Comparison of ENCODE assay signal across 8 cellular contexts in genomic region chr5:109689740-109690455, GRCh38. TPM values are rescaled to one million over a fixed set of nuclear protein-coding genes. Genes with fewer than 3 reads are reported as not detected.
DNase-seq lines count a peak whose midpoint lies in the region; ATAC-seq and TF ChIP-seq lines count a peak whose summit lies in the region.

MAN2A1 (plus strand) TSS chr5:109689927; CDS start chr5:109690418, 491 bp downstream.

- H3K4me1 ChIP-seq in SK-N-SH (ENCODE audit: control insufficient read depth in 1 of 2, insufficient read depth in 2 of 2, low read depth in 1 of 2, low read length in 1 of 2) (peaks cover 2 to 33% of the 10 kb centered on the region in 2 experiments; a peak in 3 of 4 replicates), parathyroid adenoma (peaks cover 2% of the 10 kb centered on the region), transverse colon (peaks cover 22 to 48% (median 30%) of the 10 kb centered on the region in 4 donors)

- no peaks in the 10 kb centered on the region for H3K36me3 Mint-ChIP-seq in activated naive CD8-positive, alpha-beta T cell
- no peaks in the 10 kb centered on the region for H3K36me3 Mint-ChIP-seq in glutamatergic neuron (ENCODE audit: unreplicated experiment)

- TF ChIP-seq CTCF in SK-N-SH (IDR thresholded peaks at IDR 0.05) (peak; percentile 22; the same call in 1 of the 2 replicates), glutamatergic neuron (IDR thresholded peaks at IDR 0.05; ENCODE audit: partially characterized antibody, unreplicated experiment) (no peak), parathyroid adenoma (IDR thresholded peaks at IDR 0.05) (no peak), transverse colon (IDR thresholded peaks at IDR 0.05) (peak in 1 of 5 experiments; percentile 5)

- H3K36me3 ChIP-seq in SK-N-SH (replicated peaks in 1 of 2; ENCODE audit: control insufficient read depth in 1 of 2, insufficient read depth in 2 of 2, low read length in 1 of 2) (no peaks in the 10 kb centered on the region), parathyroid adenoma (ENCODE audit: control insufficient read depth, insufficient read depth, low read length) (no peaks in the 10 kb centered on the region), transverse colon (no peaks in the 10 kb centered on the region)

- ATAC-seq in GM21717 (IDR thresholded peaks at IDR 0.05; ENCODE audit: unreplicated experiment): peak; percentile 63

- H3K27ac ChIP-seq in SK-N-SH (ENCODE audit: low read depth in 2 of 2, low read length in 1 of 2) (peak within 1 kb of the TSS; percentile 89 to 95), parathyroid adenoma (peak within 1 kb of the TSS; percentile 83), transverse colon (peak within 1 kb of the TSS; percentile 96 to 100 (median 99))

- 0% methylated on average over 14 of the region's 78 CpGs for WGBS in SK-N-SH (ENCODE audit: low lambda C conversion rate)
- 0% methylated on average over 34 of the region's 78 CpGs; no CpG with 5 or more reads in 1 of the 2 donors for WGBS in transverse colon (ENCODE audit: low coverage in 1 of 2), 2 donors

- H3K27me3 Mint-ChIP-seq in activated naive CD8-positive, alpha-beta T cell: no peaks in the 10 kb centered on the region
- peaks cover 8% of the 10 kb centered on the region for H3K27me3 Mint-ChIP-seq in glutamatergic neuron (ENCODE audit: unreplicated experiment)

- peaks cover 29% of the 10 kb centered on the region for H4K20me1 ChIP-seq in SK-N-SH (ENCODE audit: insufficient read depth)

- H3K4me2 ChIP-seq in SK-N-SH: peak within 1 kb of the TSS; percentile 90
- H3K4me2 ChIP-seq in parathyroid adenoma (ENCODE audit: low read length): peak within 1 kb of the TSS; percentile 80

- peaks cover 13% of the 10 kb centered on the region for H3F3A ChIP-seq in SK-N-SH (replicated peaks; ENCODE audit: insufficient read depth)

- peak in 1 of 2 experiments; percentile 39; a peak in 2 of 4 replicates for TF ChIP-seq EP300 in SK-N-SH (IDR thresholded peaks at IDR 0.05; ENCODE audit: borderline replicate concordance in 1 of 2, low read depth in 1 of 2, low read length in 1 of 2)
- TF ChIP-seq EP300 in transverse colon (IDR thresholded peaks at IDR 0.05; ENCODE audit: low read depth): no peak

- H3K9me3 ChIP-seq in SK-N-SH: no peaks in the 10 kb centered on the region
- no peaks in the 10 kb centered on the region for H3K9me3 ChIP-seq in parathyroid adenoma (ENCODE audit: control insufficient read depth, low read length)
- H3K9me3 ChIP-seq in transverse colon: no peaks in the 10 kb centered on the region

- H3K4me1 Mint-ChIP-seq in activated naive CD8-positive, alpha-beta T cell (ENCODE audit: low read depth): peaks cover 40% of the 10 kb centered on the region
- H3K4me1 Mint-ChIP-seq in glutamatergic neuron (ENCODE audit: low read depth, unreplicated experiment): peaks cover 32% of the 10 kb centered on the region

- H3K9ac ChIP-seq in SK-N-SH: peak within 1 kb of the TSS; percentile 86
- H3K9ac ChIP-seq in parathyroid adenoma: peak within 1 kb of the TSS; percentile 38

- no peaks in the 10 kb centered on the region for H3K9me2 ChIP-seq in SK-N-SH

- H3K27ac Mint-ChIP-seq in activated naive CD8-positive, alpha-beta T cell: peak within 1 kb of the TSS; percentile 92
- H3K27ac Mint-ChIP-seq in glutamatergic neuron (ENCODE audit: unreplicated experiment): peak within 1 kb of the TSS; percentile 99

- intact Hi-C loops in transverse colon (cut with DNase I; ENCODE audit: low total_unique reads): no loop called here

- TF ChIP-seq POLR2A in transverse colon (IDR thresholded peaks at IDR 0.05): peak; percentile 74

- peak within 1 kb of the TSS; percentile 93 for H3K4me3 Mint-ChIP-seq in activated naive CD8-positive, alpha-beta T cell
- H3K4me3 Mint-ChIP-seq in glutamatergic neuron (ENCODE audit: unreplicated experiment): peak within 1 kb of the TSS; percentile 92

- H3K79me2 ChIP-seq in SK-N-SH (ENCODE audit: insufficient read depth) (peaks cover 47% of the 10 kb centered on the region), parathyroid adenoma (no peaks in the 10 kb centered on the region)

- no peaks in the 10 kb centered on the region for H3K9me3 Mint-ChIP-seq in activated naive CD8-positive, alpha-beta T cell (ENCODE audit: low read depth)
- peaks cover 15% of the 10 kb centered on the region for H3K9me3 Mint-ChIP-seq in glutamatergic neuron (ENCODE audit: unreplicated experiment)

- CTCF ChIA-PET in SK-N-SH (lab: Yijun Ruan, JAX): interaction anchor here (0.6 to 2.9 kb wide), 9 partner anchors 8 to 936 kb away, joined by 3 to 10 read pairs (median 3); no protein-coding TSS in a partner anchor

- peak within 1 kb of the TSS; percentile 88 for H3K4me3 ChIP-seq in Jurkat, Clone E6-1 (ENCODE audit: low read length)
- H3K4me3 ChIP-seq in SK-N-SH (ENCODE audit: low read depth in 2 of 2, low read length in 1 of 2) (peak within 1 kb of the TSS; percentile 78 to 93), parathyroid adenoma (ENCODE audit: low read depth, low read length) (peak within 1 kb of the TSS; percentile 78), transverse colon (peak within 1 kb of the TSS; percentile 88 to 97 (median 96))

- H2AFZ ChIP-seq in SK-N-SH (ENCODE audit: low read depth): peak within 1 kb of the TSS; percentile 93
- peak within 1 kb of the TSS; percentile 95 for H2AFZ ChIP-seq in parathyroid adenoma

- in situ Hi-C loops in transverse colon (cut with MboI; ENCODE audit: low pct_ligation_motif_present in 1 of 4, low pct_unique_long_range_greater_than_20kb in 1 of 4, low sequenced_read_pairs in 3 of 4): loop anchor here in 2 of 4 donors (25.0 kb wide), 3 partner anchors 278 to 1003 kb away; partner anchors contain the start of genes FER (in 1 of the 2) and PJA2 (in 1 of the 2)

- H3K27me3 ChIP-seq in SK-N-SH (ENCODE audit: insufficient read depth) (no peaks in the 10 kb centered on the region), parathyroid adenoma (ENCODE audit: control insufficient read depth, insufficient read depth, low read length) (no peaks in the 10 kb centered on the region), transverse colon (no peaks in the 10 kb centered on the region)

- POLR2A ChIA-PET in SK-N-SH (lab: Yijun Ruan, JAX): no interaction called here

- no peak for TF ChIP-seq RAD21 in SK-N-SH (IDR thresholded peaks at IDR 0.05; ENCODE audit: low read length)

- peak; percentile 81 for DNase-seq in EL
- DNase-seq in Jurkat, Clone E6-1 (ENCODE audit: low read depth, low spot score): peak; percentile 69
- DNase-seq in SK-N-SH: peak; percentile 81
- peak; percentile 71 for DNase-seq in glutamatergic neuron
- DNase-seq in transverse colon: peak; percentile 87

TF ChIP-seq in SK-N-SH, 30 proteins besides CTCF, POLR2A, EP300 and RAD21:
- TF ChIP-seq TAF1 (IDR thresholded peaks at IDR 0.05; ENCODE audit: borderline replicate concordance, low read depth, low read length): peak; percentile 40; the same call in 1 of the 2 replicates
- peak; percentile 17; the same call in 1 of the 2 replicates for TF ChIP-seq ELF1 (IDR thresholded peaks at IDR 0.05)
- TF ChIP-seq, protein P1, sequence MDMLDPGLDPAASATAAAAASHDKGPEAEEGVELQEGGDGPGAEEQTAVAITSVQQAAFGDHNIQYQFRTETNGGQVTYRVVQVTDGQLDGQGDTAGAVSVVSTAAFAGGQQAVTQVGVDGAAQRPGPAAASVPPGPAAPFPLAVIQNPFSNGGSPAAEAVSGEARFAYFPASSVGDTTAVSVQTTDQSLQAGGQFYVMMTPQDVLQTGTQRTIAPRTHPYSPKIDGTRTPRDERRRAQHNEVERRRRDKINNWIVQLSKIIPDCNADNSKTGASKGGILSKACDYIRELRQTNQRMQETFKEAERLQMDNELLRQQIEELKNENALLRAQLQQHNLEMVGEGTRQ (IDR thresholded peaks at IDR 0.05; ENCODE audit: borderline replicate concordance, low read depth, low read length): no peak
- TF ChIP-seq NRF1 (IDR thresholded peaks at IDR 0.05; ENCODE audit: low read depth, low read length): peak; percentile 32; the same call in 1 of the 2 replicates
- no peak for TF ChIP-seq JUND (IDR thresholded peaks at IDR 0.05)

RNA-seq across cellular contexts. Expression of gene MAN2A1, which starts in this region (rescaled TPM):
- polyA plus RNA-seq in Jurkat, Clone E6-1 (2012; ENCODE audit: insufficient read depth, insufficient read length): 14.5 TPM
- polyA plus RNA-seq in SK-N-SH (2012; rRNA removed): 19.7 and 24.2 TPM in 2 replicates
- 28.5 and 31.1 TPM in 2 replicates for polyA plus RNA-seq in SK-N-SH (2012; cell fraction: cytosol; rRNA removed)
- polyA plus RNA-seq in SK-N-SH (2012; cell fraction: nucleus; rRNA removed): 13.6 and 32.5 TPM in 2 replicates
- total RNA-seq in glutamatergic neuron (ENCODE audit: unreplicated experiment): 90.8 TPM
- total RNA-seq in transverse colon: 10 to 100 TPM; 39.2 to 95.3 (median 70.4) TPM

Comparison
In these comparisons a context has a peak if more than half of its experiments do, and no peak if none do; other contexts are left out.
1. Peak in every context shown above with its lines: DNase-seq, ATAC-seq, H3K4me3 ChIP-seq and H3K27ac ChIP-seq.